16 cellular contexts compared by ENCODE assay signal in genomic region chr20:53502820-53503219, GRCh38.
DNase-seq lines count a peak whose midpoint lies in the region; ATAC-seq and TF ChIP-seq lines count a peak whose summit lies in the region.
"Had no signal": no experiment of that assay in that cellular context is flagged by ENCODE, and none has a peak within 500 bp of the region (broad histone marks: within the 10 kb centered on the region; RNA-seq: fewer than 3 reads in every experiment).

No MANE protein-coding gene starts in this region.

- peak overlapping the region; percentile 81 for H3K4me3 Mint-ChIP-seq in endodermal cell
- H3K4me3 Mint-ChIP-seq in type B pancreatic cell, result peak overlapping the region; percentile 78
- H3K4me3 Mint-ChIP-seq: CD8-positive, alpha-beta T cell had no signal

- TF ChIP-seq CTCF in endodermal cell (conservative IDR thresholded peaks at IDR 0.05) (no peak), type B pancreatic cell (conservative IDR thresholded peaks at IDR 0.05) (no peak), GM10248 (IDR thresholded peaks at IDR 0.05; ENCODE audit: control extremely low read depth, extremely low read depth, low read depth, missing control alignments) (no peak)

- H3K4me1 Mint-ChIP-seq in endodermal cell, result no peaks in the 10 kb centered on the region
- peaks cover 7% of the 10 kb centered on the region for H3K4me1 Mint-ChIP-seq in type B pancreatic cell (ENCODE audit: unreplicated experiment)

- no peaks in the 10 kb centered on the region for H3K27me3 ChIP-seq in endodermal cell (ENCODE audit: control insufficient read depth, insufficient read depth, low read length, poor library complexity, severe bottlenecking)
- H3K27me3 ChIP-seq: BLaER1, MG63 had no signal

- CTCF ChIA-PET in GM10248 (lab: Yijun Ruan, JAX), result interaction anchor here (1.1 kb wide), 1 partner anchor 11 kb away, joined by 3 read pairs; no protein-coding TSS in a partner anchor

- H3K27me3 Mint-ChIP-seq in endodermal cell (ENCODE audit: insufficient read depth) (no peaks in the 10 kb centered on the region), type B pancreatic cell (no peaks in the 10 kb centered on the region)

- no peak overlapping the region for H3K27ac ChIP-seq in endodermal cell (ENCODE audit: low read depth, low read length)
- H3K27ac ChIP-seq: BLaER1 had no signal

- POLR2A ChIA-PET in GM10248 (lab: Yijun Ruan, JAX), result no interaction called here

- H3K9me3 Mint-ChIP-seq in endodermal cell (peaks cover 20% of the 10 kb centered on the region), type B pancreatic cell (peaks cover 5% of the 10 kb centered on the region)
- H3K9me3 Mint-ChIP-seq: CD8-positive, alpha-beta T cell had no signal

- H3K4me3 ChIP-seq in endodermal cell (ENCODE audit: low read length), result peak overlapping the region; percentile 79
- H3K4me3 ChIP-seq: BLaER1, MG63 had no signal

- H3K36me3 Mint-ChIP-seq in endodermal cell (ENCODE audit: low read depth) (peaks cover 22% of the 10 kb centered on the region), type B pancreatic cell (peaks cover 4% of the 10 kb centered on the region)
- H3K36me3 Mint-ChIP-seq: CD8-positive, alpha-beta T cell had no signal

- no peak for ATAC-seq in GM21381 (IDR thresholded peaks at IDR 0.05; ENCODE audit: unreplicated experiment)
- ATAC-seq: CD8-positive, alpha-beta T cell had no signal

- DNase-seq in NCI-H2171 treated with DMSO at 0.1 percent for 48 hours (lab: John Stamatoyannopoulos, UW), result peak; percentile 19
- no peak for DNase-seq in NCI-H2171 (lab: John Stamatoyannopoulos, UW)
- DNase-seq in NCI-H446 (lab: John Stamatoyannopoulos, UW), result peak; percentile 70 to 84
- no peak for DNase-seq in endodermal cell
- DNase-seq in type B pancreatic cell (ENCODE audit: extremely low spot score, unreplicated experiment), result no peak
- no peak for DNase-seq in SKM-1 (lab: John Stamatoyannopoulos, UW; ENCODE audit: unreplicated experiment)
- no peak for DNase-seq in GM10248 (ENCODE audit: extremely low spot score)
- DNase-seq: CD8-positive, alpha-beta T cell; GOT3; Karpas-422; MG63; NCI-H1092 treated with DMSO at 0.1 percent for 48 hours; NCI-H2107; NCI-H82 had no signal

- WGBS in endodermal cell (ENCODE audit: insufficient coverage in 1 of 2, insufficient read length in 1 of 2), 2 experiments, result 94 to 100% methylated on average over 3 to 4 of the region's 4 CpGs

- peaks cover 14% of the 10 kb centered on the region for H3K9me3 ChIP-seq in endodermal cell (ENCODE audit: control insufficient read depth, low read length)
- H3K9me3 ChIP-seq: MG63 had no signal

- no peak overlapping the region for H3K9ac ChIP-seq in endodermal cell (ENCODE audit: extremely low read depth, low read length, poor library complexity, severe bottlenecking)
- H3K9ac ChIP-seq: BLaER1 had no signal

- no peaks in the 10 kb centered on the region for H3K36me3 ChIP-seq in endodermal cell (ENCODE audit: control insufficient read depth, insufficient read depth, low read length)
- H3K36me3 ChIP-seq: BLaER1, MG63 had no signal

- no peaks in the 10 kb centered on the region for H3K4me1 ChIP-seq in endodermal cell (ENCODE audit: control insufficient read depth, insufficient read depth, low read length)
- H3K4me1 ChIP-seq: BLaER1 had no signal

- H3K27ac Mint-ChIP-seq in endodermal cell, result no peak overlapping the region
- H3K27ac Mint-ChIP-seq in type B pancreatic cell, result no peak overlapping the region
- H3K27ac Mint-ChIP-seq: CD8-positive, alpha-beta T cell had no signal

Comparison
In these comparisons a context has a peak if more than half of its experiments do, and no peak if none do; other contexts are left out.
1. DNase-seq: peak in NCI-H2171 treated with DMSO at 0.1 percent for 48 hours (single experiment) and NCI-H446 (2 of 2); none in NCI-H2171 (single experiment), endodermal cell (single experiment), type B pancreatic cell (single experiment), SKM-1 (single experiment) and GM10248 (single experiment).